Comparison of ENCODE assay signal across 11 cellular contexts in genomic region chr21:33951276-33952178, GRCh38. TPM values are rescaled to one million over a fixed set of nuclear protein-coding genes. Genes with fewer than 3 reads are reported as not detected.
DNase-seq lines count a peak whose midpoint lies in the region; TF ChIP-seq lines count a peak whose summit lies in the region.
"Had no signal": no experiment of that assay in that cellular context is flagged by ENCODE, and none has a peak within 500 bp of the region (broad histone marks: within the 10 kb centered on the region; RNA-seq: fewer than 3 reads in every experiment).

No MANE protein-coding gene starts in this region.

- POLR2A ChIA-PET in CD8-positive, alpha-beta memory T cell (lab: Charles Lee): interaction anchor here (0.6 to 1.4 kb wide), 4 partner anchors 17 to 26 kb away, joined by 3 to 8 read pairs (median 5); no protein-coding TSS in a partner anchor
- POLR2A ChIA-PET in OCI-LY7 (lab: Charles Lee): interaction anchor here (0.7 kb wide), 1 partner anchor 1860 kb away, joined by 5 read pairs; no protein-coding TSS in a partner anchor

- intact Hi-C loops in OCI-LY7 (cut with micrococcal nuclease; ENCODE audit: unreplicated experiment) (no loop called here), ascending aorta (cut with DNase I) (no loop called here)

- peaks cover 3 to 35% (median 5%) of the 10 kb centered on the region in 3 donors for H3K36me3 Mint-ChIP-seq in CD8-positive, alpha-beta memory T cell
- H3K36me3 Mint-ChIP-seq in osteocyte (ENCODE audit: unreplicated experiment): no peaks in the 10 kb centered on the region

- peak overlapping the region; percentile 13 for H3K4me3 ChIP-seq in CD8-positive, alpha-beta memory T cell (ENCODE audit: low read length)
- H3K4me3 ChIP-seq in OCI-LY7 (ENCODE audit: low read depth, low read length, poor library complexity, severe bottlenecking) (no peak overlapping the region), brain microvascular endothelial cell (ENCODE audit: low read depth, low read length) (no peak overlapping the region), ascending aorta (no peak overlapping the region)

- peaks cover 86% of the 10 kb centered on the region for H3K4me1 ChIP-seq in CD8-positive, alpha-beta memory T cell (ENCODE audit: insufficient read depth, low read length)
- H3K4me1 ChIP-seq in OCI-LY7 (ENCODE audit: insufficient read depth, low read length, poor library complexity, severe bottlenecking) (peaks cover 41% of the 10 kb centered on the region), ascending aorta (peaks cover 5 to 12% of the 10 kb centered on the region in 2 donors)

- peak overlapping the region; percentile 84 to 97 (median 94) for H3K27ac Mint-ChIP-seq in CD8-positive, alpha-beta memory T cell
- no peak overlapping the region for H3K27ac Mint-ChIP-seq in osteocyte (ENCODE audit: unreplicated experiment)

- TF ChIP-seq CTCF in OCI-LY7 (conservative IDR thresholded peaks at IDR 0.05; ENCODE audit: low read length): no peak
- TF ChIP-seq CTCF in brain microvascular endothelial cell (IDR thresholded peaks at IDR 0.05; ENCODE audit: low read depth, low read length, missing control alignments): no peak
- TF ChIP-seq CTCF in osteocyte (IDR thresholded peaks at IDR 0.05): no peak
- no peak for TF ChIP-seq CTCF in ascending aorta (IDR thresholded peaks at IDR 0.05)

- in situ Hi-C loops in brain microvascular endothelial cell (cut with HindIII; ENCODE audit: low pct_ligation_motif_present, low sequenced_read_pairs): no loop called here

- no peaks in the 10 kb centered on the region for H3K27me3 ChIP-seq in CD8-positive, alpha-beta memory T cell (ENCODE audit: insufficient read depth, low read length, poor library complexity, severe bottlenecking)
- no peaks in the 10 kb centered on the region for H3K27me3 ChIP-seq in brain microvascular endothelial cell (replicated peaks)
- H3K27me3 ChIP-seq in ascending aorta: no peaks in the 10 kb centered on the region

- peaks cover 68 to 95% (median 86%) of the 10 kb centered on the region in 3 donors for H3K4me1 Mint-ChIP-seq in CD8-positive, alpha-beta memory T cell
- H3K4me1 Mint-ChIP-seq in osteocyte (ENCODE audit: unreplicated experiment): peaks cover 30% of the 10 kb centered on the region

- peak overlapping the region; percentile 4 to 82 (median 56) for H3K4me3 Mint-ChIP-seq in CD8-positive, alpha-beta memory T cell
- H3K4me3 Mint-ChIP-seq in osteocyte (ENCODE audit: unreplicated experiment): no peak overlapping the region

- no peak for DNase-seq in CD8-positive, alpha-beta memory T cell
- DNase-seq in OCI-LY7 (ENCODE audit: low spot score): peak; percentile 18
- peak; percentile 60 for DNase-seq in brain microvascular endothelial cell
- peak; percentile 63 for DNase-seq in osteocyte (ENCODE audit: extremely low spot score, unreplicated experiment)
- no peak for DNase-seq in NCI-H1092 treated with DMSO at 0.1 percent for 48 hours (lab: John Stamatoyannopoulos, UW)
- DNase-seq in ascending aorta (ENCODE audit: low spot score in 2 of 2): no peak
- no peak for DNase-seq in NCI-H2227 (lab: John Stamatoyannopoulos, UW; ENCODE audit: unreplicated experiment)
- no peak for DNase-seq in NCI-H510A (lab: John Stamatoyannopoulos, UW)
- DNase-seq: dermis blood vessel endothelial cell, NCI-H1930 had no signal

- H3K27me3 Mint-ChIP-seq in CD8-positive, alpha-beta memory T cell: peaks cover 0 to 5% of the 10 kb centered on the region in 2 donors
- H3K27me3 Mint-ChIP-seq in osteocyte (ENCODE audit: unreplicated experiment): no peaks in the 10 kb centered on the region

- H3K9me3 Mint-ChIP-seq in CD8-positive, alpha-beta memory T cell: no peaks in the 10 kb centered on the region
- H3K9me3 Mint-ChIP-seq in osteocyte (ENCODE audit: unreplicated experiment): no peaks in the 10 kb centered on the region

- peak overlapping the region; percentile 26 for H3K27ac ChIP-seq in CD8-positive, alpha-beta memory T cell (ENCODE audit: low read depth, low read length)
- H3K27ac ChIP-seq in OCI-LY7 (ENCODE audit: low read depth, low read length, poor library complexity, severe bottlenecking) (no peak overlapping the region), brain microvascular endothelial cell (peak overlapping the region; percentile 34), ascending aorta (no peak overlapping the region)
- H3K27ac ChIP-seq: HL-60 had no signal

- no peaks in the 10 kb centered on the region; the same call in 1 of the 2 replicates for H3K79me2 ChIP-seq in OCI-LY7 (ENCODE audit: insufficient read depth, low read depth, low read length)

- H4K20me1 ChIP-seq in OCI-LY7 (ENCODE audit: insufficient read depth, low read length): no peaks in the 10 kb centered on the region

- no peaks in the 10 kb centered on the region for H3K9me3 ChIP-seq in CD8-positive, alpha-beta memory T cell (ENCODE audit: low read length)
- H3K9me3 ChIP-seq in OCI-LY7 (ENCODE audit: low read length) (no peaks in the 10 kb centered on the region; the same call in 1 of the 2 replicates), ascending aorta (no peaks in the 10 kb centered on the region)

- CTCF ChIA-PET in CD8-positive, alpha-beta memory T cell (lab: Charles Lee): interaction anchor here (0.8 to 1.5 kb wide), 4 partner anchors 15 to 26 kb away, joined by 3 to 5 read pairs (median 3); no protein-coding TSS in a partner anchor
- CTCF ChIA-PET in OCI-LY7 (lab: Charles Lee; ENCODE audit: unreplicated experiment): no interaction called here

- peak overlapping the region; percentile 39 for H3K4me2 ChIP-seq in OCI-LY7 (ENCODE audit: low read length)

- H3K9me2 ChIP-seq in OCI-LY7 (ENCODE audit: insufficient read depth, low read length): no peaks in the 10 kb centered on the region

- peak overlapping the region; percentile 78 for H2AFZ ChIP-seq in OCI-LY7 (ENCODE audit: low read length)

- BruUV-seq in OCI-LY7 (replicated peaks; lab: Mats Ljungman, UMichigan): no TSS peak

- H3K36me3 ChIP-seq in CD8-positive, alpha-beta memory T cell (ENCODE audit: insufficient read depth, low read length): no peaks in the 10 kb centered on the region
- H3K36me3 ChIP-seq in OCI-LY7 (ENCODE audit: insufficient read depth, low read length) (no peaks in the 10 kb centered on the region), brain microvascular endothelial cell (replicated peaks) (no peaks in the 10 kb centered on the region), ascending aorta (no peaks in the 10 kb centered on the region)

RNA-seq across cellular contexts. Expression of gene ATP5PO, which starts 35.9 kb away (rescaled TPM):
- total RNA-seq in CD8-positive, alpha-beta memory T cell: 100 to 1,000 TPM; 183 to 194 TPM
- polyA plus RNA-seq in CD8-positive, alpha-beta memory T cell: 316 TPM
- 180 and 210 TPM in 2 replicates for total RNA-seq in OCI-LY7 (2014; rRNA removed; shearing (Covaris generic))
- total RNA-seq in OCI-LY7 (2022) (206 and 227 TPM in 2 replicates), osteocyte (150 and 152 TPM in 2 replicates), ascending aorta (62.5 TPM)

Comparison
In these comparisons a context has a peak if more than half of its experiments do, and no peak if none do; other contexts are left out.
1. DNase-seq: peak in OCI-LY7 (single experiment), brain microvascular endothelial cell (single experiment) and osteocyte (single experiment); none in CD8-positive, alpha-beta memory T cell (0 of 5), NCI-H1092 treated with DMSO at 0.1 percent for 48 hours (single experiment), ascending aorta (0 of 2), NCI-H2227 (single experiment) and NCI-H510A (single experiment).
2. H3K27ac ChIP-seq: peak in CD8-positive, alpha-beta memory T cell (single experiment) and brain microvascular endothelial cell (single experiment); none in OCI-LY7 (single experiment) and ascending aorta (0 of 2).